In genomic region chr17:37135581-37135980, GRCh38 we compare ENCODE assay signal across 17 cellular contexts.
DNase-seq lines count a peak whose midpoint lies in the region; ATAC-seq lines count a peak whose summit lies in the region.
"Had no signal": no experiment of that assay in that cellular context is flagged by ENCODE, and none has a peak within 500 bp of the region (broad histone marks: within the 10 kb centered on the region; RNA-seq: fewer than 3 reads in every experiment).

No MANE protein-coding gene starts in this region.

- peaks cover 10% of the 10 kb centered on the region for H3K36me3 Mint-ChIP-seq in activated naive CD8-positive, alpha-beta T cell treated with anti-CD3 and anti-CD28 coated beads for 36 hours
- peaks cover 20% of the 10 kb centered on the region for H3K36me3 Mint-ChIP-seq in activated naive CD8-positive, alpha-beta T cell treated with anti-CD3 and anti-CD28 coated beads, Interleukin-2, amount 50 U/mL, for 24 hours (ENCODE audit: low read depth)
- peaks cover 9% of the 10 kb centered on the region for H3K36me3 Mint-ChIP-seq in activated T-helper 17 cell treated with anti-CD3 and anti-CD28 coated beads, Interleukin-2, amount 50 U/mL, for 72 hours (ENCODE audit: low read depth)

- H3K4me1 Mint-ChIP-seq in activated naive CD8-positive, alpha-beta T cell treated with anti-CD3 and anti-CD28 coated beads for 36 hours: no peaks in the 10 kb centered on the region
- H3K4me1 Mint-ChIP-seq in activated naive CD8-positive, alpha-beta T cell treated with anti-CD3 and anti-CD28 coated beads, Interleukin-2, amount 50 U/mL, for 24 hours: peaks cover 2% of the 10 kb centered on the region
- no peaks in the 10 kb centered on the region for H3K4me1 Mint-ChIP-seq in activated T-helper 17 cell treated with anti-CD3 and anti-CD28 coated beads, Interleukin-2, amount 50 U/mL, for 72 hours
- H3K4me1 Mint-ChIP-seq: B cell had no signal

- H3K27me3 Mint-ChIP-seq in activated naive CD8-positive, alpha-beta T cell treated with anti-CD3 and anti-CD28 coated beads for 36 hours: no peaks in the 10 kb centered on the region
- no peaks in the 10 kb centered on the region for H3K27me3 Mint-ChIP-seq in activated naive CD8-positive, alpha-beta T cell treated with anti-CD3 and anti-CD28 coated beads, Interleukin-2, amount 50 U/mL, for 24 hours
- no peaks in the 10 kb centered on the region for H3K27me3 Mint-ChIP-seq in activated T-helper 17 cell treated with anti-CD3 and anti-CD28 coated beads, Interleukin-2, amount 50 U/mL, for 72 hours
- H3K27me3 Mint-ChIP-seq: B cell; CD4-positive, alpha-beta T cell had no signal

- H3K9me3 ChIP-seq in HUES64 (ENCODE audit: insufficient read depth, low read depth, low read length) (no peaks in the 10 kb centered on the region), iPS-20b (ENCODE audit: insufficient read depth, low read depth, low read length) (no peaks in the 10 kb centered on the region)

- 77% methylated on average over 2 of the region's 2 CpGs for WGBS in HUES64

- H3K4me1 ChIP-seq in HUES64 (ENCODE audit: insufficient read depth, low read length) (peaks cover 65% of the 10 kb centered on the region), iPS-20b (ENCODE audit: insufficient read depth, low read length) (peaks cover 49% of the 10 kb centered on the region; the same call in 1 of the 2 replicates)

- in situ Hi-C loops in G401 (cut with HindIII; ENCODE audit: low sequenced_read_pairs): no loop called here

- H3K27me3 ChIP-seq in HUES64 (ENCODE audit: insufficient read depth, low read length): no peaks in the 10 kb centered on the region
- H3K27me3 ChIP-seq in iPS-20b (ENCODE audit: insufficient read depth, low read length): no peaks in the 10 kb centered on the region

- ATAC-seq in activated naive CD8-positive, alpha-beta T cell treated with anti-CD3 and anti-CD28 coated beads, Interleukin-2, amount 50 U/mL, for 24 hours: no peak
- no peak for ATAC-seq in activated T-helper 17 cell treated with anti-CD3 and anti-CD28 coated beads, Interleukin-2, amount 50 U/mL, for 72 hours (replicated peaks)
- ATAC-seq: GM12878, K562 had no signal

- H3K9ac ChIP-seq in HUES64 (ENCODE audit: low read depth, low read length) (no peak overlapping the region), iPS-20b (ENCODE audit: low read depth, low read length) (no peak overlapping the region)

- H3K36me3 ChIP-seq in HUES64 (ENCODE audit: insufficient read depth, low read length) (peaks cover 13% of the 10 kb centered on the region), iPS-20b (ENCODE audit: insufficient read depth, low read depth, low read length) (peaks cover 17% of the 10 kb centered on the region; the same call in 1 of the 2 replicates)

- H3K4me3 Mint-ChIP-seq in activated naive CD8-positive, alpha-beta T cell treated with anti-CD3 and anti-CD28 coated beads for 36 hours: no peak overlapping the region
- no peak overlapping the region for H3K4me3 Mint-ChIP-seq in activated naive CD8-positive, alpha-beta T cell treated with anti-CD3 and anti-CD28 coated beads, Interleukin-2, amount 50 U/mL, for 24 hours
- no peak overlapping the region for H3K4me3 Mint-ChIP-seq in activated T-helper 17 cell treated with anti-CD3 and anti-CD28 coated beads, Interleukin-2, amount 50 U/mL, for 72 hours
- H3K4me3 Mint-ChIP-seq: B cell; CD4-positive, alpha-beta T cell had no signal

- peak overlapping the region; percentile 5; the same call in 1 of the 2 replicates for H3K27ac ChIP-seq in HUES64 (ENCODE audit: low read depth, low read length)
- no peak overlapping the region for H3K27ac ChIP-seq in iPS-20b (ENCODE audit: low read length)
- H3K27ac ChIP-seq: HL-60 had no signal

- H3K4me3 ChIP-seq in HUES64 (ENCODE audit: low read length) (no peak overlapping the region), iPS-20b (ENCODE audit: low read length) (0 out of 2 replicates have a peak overlapping the region, but pooled peaks have one; percentile 10)
- H3K4me3 ChIP-seq: GM12878, K562 had no signal

- H3K9me3 Mint-ChIP-seq in activated naive CD8-positive, alpha-beta T cell treated with anti-CD3 and anti-CD28 coated beads for 36 hours: no peaks in the 10 kb centered on the region
- no peaks in the 10 kb centered on the region for H3K9me3 Mint-ChIP-seq in activated naive CD8-positive, alpha-beta T cell treated with anti-CD3 and anti-CD28 coated beads, Interleukin-2, amount 50 U/mL, for 24 hours
- H3K9me3 Mint-ChIP-seq in activated T-helper 17 cell treated with anti-CD3 and anti-CD28 coated beads, Interleukin-2, amount 50 U/mL, for 72 hours: no peaks in the 10 kb centered on the region
- H3K9me3 Mint-ChIP-seq: CD4-positive, alpha-beta T cell had no signal

- intact Hi-C loops in posterior vena cava (cut with DNase I): no loop called here

- peak overlapping the region; percentile 21 for H3K27ac Mint-ChIP-seq in activated naive CD8-positive, alpha-beta T cell treated with anti-CD3 and anti-CD28 coated beads for 36 hours
- no peak overlapping the region for H3K27ac Mint-ChIP-seq in activated naive CD8-positive, alpha-beta T cell treated with anti-CD3 and anti-CD28 coated beads, Interleukin-2, amount 50 U/mL, for 24 hours
- H3K27ac Mint-ChIP-seq in activated T-helper 17 cell treated with anti-CD3 and anti-CD28 coated beads, Interleukin-2, amount 50 U/mL, for 72 hours: no peak overlapping the region
- H3K27ac Mint-ChIP-seq: B cell; CD4-positive, alpha-beta T cell had no signal

- no peak for DNase-seq in activated naive CD8-positive, alpha-beta T cell treated with anti-CD3 and anti-CD28 coated beads for 36 hours
- no peak for DNase-seq in activated naive CD8-positive, alpha-beta T cell treated with anti-CD3 and anti-CD28 coated beads, Interleukin-2, amount 50 U/mL, for 24 hours
- DNase-seq in posterior vena cava (ENCODE audit: low spot score) (no peak), G401 (ENCODE audit: low spot score) (no peak)
- DNase-seq: C1 segment of cervical spinal cord; Calu3; CD4-positive, alpha-beta T cell; DMS 273 treated with DMSO at 0.1 percent for 48 hours; GOT3; HCEC 1CT had no signal
